In genomic region chr10:22247636-22248035, GRCh38 we compare ENCODE assay signal across 20 cellular contexts. TPM values are rescaled to one million over a fixed set of nuclear protein-coding genes. Genes with fewer than 3 reads are reported as not detected.
DNase-seq lines count a peak whose midpoint lies in the region; ATAC-seq, FAIRE-seq and TF ChIP-seq lines count a peak whose summit lies in the region.
"Had no signal": no experiment of that assay in that cellular context is flagged by ENCODE, and none has a peak within 500 bp of the region (broad histone marks: within the 10 kb centered on the region; RNA-seq: fewer than 3 reads in every experiment).

No MANE protein-coding gene starts in this region.

- no peaks in the 10 kb centered on the region for H3K9me3 Mint-ChIP-seq in T-cell
- H3K9me3 Mint-ChIP-seq in central memory CD8-positive, alpha-beta T cell: no peaks in the 10 kb centered on the region

- peak overlapping the region; percentile 79 to 89 for H3K27ac Mint-ChIP-seq in T-cell
- peak overlapping the region; percentile 67 for H3K27ac Mint-ChIP-seq in central memory CD8-positive, alpha-beta T cell (ENCODE audit: low read depth)

- no peak for ATAC-seq in A549
- ATAC-seq in T-cell (replicated peaks in 1 of 4): no peak
- ATAC-seq in central memory CD8-positive, alpha-beta T cell (replicated peaks; ENCODE audit: extremely low read depth, poor library complexity, severe bottlenecking): no peak
- no peak for ATAC-seq in HG03460 (IDR thresholded peaks at IDR 0.05; ENCODE audit: unreplicated experiment)
- ATAC-seq: left lobe of liver had no signal

- FAIRE-seq in A549 (lab: Jason Lieb, UNC): no peak
- FAIRE-seq: TTC549 had no signal

- no peaks in the 10 kb centered on the region for H3K27me3 ChIP-seq in ovary

- H3K4me2 ChIP-seq in A549: peak overlapping the region; percentile 79

- H3K27ac ChIP-seq in A549: peak overlapping the region; percentile 89
- H3K27ac ChIP-seq in ovary: no peak overlapping the region
- H3K27ac ChIP-seq: 22Rv1; BLaER1 treated with 17β-estradiol and CSF1 and Interleukin-3, amounts not matched to agents 10 nM and 100 nM; SK-N-MC had no signal

- TF ChIP-seq EP300 in A549 (IDR thresholded peaks at IDR 0.05) (no peak), ovary (IDR thresholded peaks at IDR 0.05) (no peak)

- POLR2A ChIA-PET in A549 (lab: Yijun Ruan, JAX) (interaction anchor here (0.8 to 4.4 kb wide), 3 partner anchors 18 to 69 kb away, joined by 3 to 22 read pairs (median 3); partner anchors contain the start of gene COMMD3), T-cell (lab: Charles Lee) (no interaction called here)

- no peak overlapping the region for H3K4me3 Mint-ChIP-seq in T-cell
- no peak overlapping the region for H3K4me3 Mint-ChIP-seq in central memory CD8-positive, alpha-beta T cell

- TF ChIP-seq CTCF in A549 (IDR thresholded peaks at IDR 0.05) (no peak), ovary (IDR thresholded peaks at IDR 0.05) (no peak)

- H3K36me3 Mint-ChIP-seq in T-cell: no peaks in the 10 kb centered on the region
- H3K36me3 Mint-ChIP-seq in central memory CD8-positive, alpha-beta T cell (ENCODE audit: insufficient read depth): peaks cover 14% of the 10 kb centered on the region

- H3K4me1 Mint-ChIP-seq in T-cell: peaks cover 21 to 54% (median 51%) of the 10 kb centered on the region in 3 donors
- H3K4me1 Mint-ChIP-seq in central memory CD8-positive, alpha-beta T cell: peaks cover 26% of the 10 kb centered on the region

- whole genome bisulfite sequencing in A549 (ENCODE audit: missing lambda C conversion rate): 0% methylated on average over 2 of the region's 2 CpGs
- 87 to 90% (median 87%) methylated on average over 2 of the region's 2 CpGs for WGBS in ovary, 3 donors

- peaks cover 0 to 7% of the 10 kb centered on the region in 2 donors for H3K27me3 Mint-ChIP-seq in T-cell
- no peaks in the 10 kb centered on the region for H3K27me3 Mint-ChIP-seq in central memory CD8-positive, alpha-beta T cell

- CTCF ChIA-PET in A549 (lab: Yijun Ruan, JAX): no interaction called here
- CTCF ChIA-PET in T-cell (lab: Charles Lee): no interaction called here

- H3K4me1 ChIP-seq in A549: peaks cover 56% of the 10 kb centered on the region
- peaks cover 2% of the 10 kb centered on the region for H3K4me1 ChIP-seq in ovary (ENCODE audit: insufficient read depth)

- no peak for TF ChIP-seq POLR2A in A549 (IDR thresholded peaks at IDR 0.05; ENCODE audit: low read length)
- TF ChIP-seq POLR2A in ovary (IDR thresholded peaks at IDR 0.05): no peak

- H3K9me3 ChIP-seq in A549 (no peaks in the 10 kb centered on the region), ovary (no peaks in the 10 kb centered on the region)
- H3K9me3 ChIP-seq: BLaER1 treated with 17β-estradiol and CSF1 and Interleukin-3, amounts not matched to agents 10 nM and 100 nM; stomach had no signal

- intact Hi-C loops in ovary (cut with DNase I): no loop called here

- no peaks in the 10 kb centered on the region for H3K36me3 ChIP-seq in ovary
- H3K36me3 ChIP-seq: BLaER1 treated with 17β-estradiol and CSF1 and Interleukin-3, amounts not matched to agents 10 nM and 100 nM; stomach had no signal

- peak; percentile 21 for DNase-seq in DMS53 (lab: John Stamatoyannopoulos, UW)
- DNase-seq in DMS53 treated with DMSO at 0.1 percent for 48 hours (lab: John Stamatoyannopoulos, UW; ENCODE audit: unreplicated experiment): no peak
- no peak for DNase-seq in A549 (ENCODE audit: low read depth in 1 of 2, low spot score in 1 of 2)
- no peak for DNase-seq in T-cell
- DNase-seq in central memory CD8-positive, alpha-beta T cell (ENCODE audit: low spot score in 2 of 2): no peak
- DNase-seq in NCI-H446 treated with DMSO at 0.1 percent for 48 hours (lab: John Stamatoyannopoulos, UW): no peak
- DNase-seq in ovary: no peak
- DNase-seq: DMS79 treated with DMSO at 0.1 percent for 48 hours; effector CD8-positive, alpha-beta T cell; NCI-H2029 treated with DMSO at 0.1 percent for 48 hours; NCI-H526; posterior cingulate gyrus; stomach had no signal

- no peak for TF ChIP-seq RAD21 in A549 (conservative IDR thresholded peaks at IDR 0.05 in 1 of 2, IDR thresholded peaks at IDR 0.05 in 1 of 2)

- 0 out of 3 replicates have a peak overlapping the region, but pooled peaks have one; percentile 9 for H3K4me3 ChIP-seq in A549
- H3K4me3 ChIP-seq in ovary: no peak overlapping the region
- H3K4me3 ChIP-seq: BLaER1 treated with 17β-estradiol and CSF1 and Interleukin-3, amounts not matched to agents 10 nM and 100 nM; SK-N-MC; stomach had no signal

TF ChIP-seq in A549, 52 proteins besides CTCF, POLR2A, EP300 and RAD21:
- no peak for TF ChIP-seq ZSCAN20 (CRISPR knock-in tag; IDR thresholded peaks at IDR 0.05)
- TF ChIP-seq NPAS2 (CRISPR knock-in tag; IDR thresholded peaks at IDR 0.05; ENCODE audit: borderline replicate concordance): no peak
- no peak for TF ChIP-seq PHF8 (IDR thresholded peaks at IDR 0.05; ENCODE audit: borderline replicate concordance, low read depth)
- TF ChIP-seq EHMT2 (IDR thresholded peaks at IDR 0.05; ENCODE audit: low read depth): no peak
- no peak for TF ChIP-seq BCL3 (IDR thresholded peaks at IDR 0.05)
- no peak for TF ChIP-seq NR3C1 (IDR thresholded peaks at IDR 0.05)
- no peak for TF ChIP-seq MAZ (IDR thresholded peaks at IDR 0.05; ENCODE audit: borderline replicate concordance, low read depth, low read length)
- no peak for TF ChIP-seq KDM1A (IDR thresholded peaks at IDR 0.05; ENCODE audit: low read depth)
- no peak for TF ChIP-seq HOXB5 (CRISPR knock-in tag; IDR thresholded peaks at IDR 0.05)
- no peak for TF ChIP-seq JUN (IDR thresholded peaks at IDR 0.05)
- TF ChIP-seq ESRRA (IDR thresholded peaks at IDR 0.05; ENCODE audit: borderline replicate concordance, low read length): no peak
- TF ChIP-seq ZFP36 (IDR thresholded peaks at IDR 0.05; ENCODE audit: borderline replicate concordance, partially characterized antibody): no peak
- no peak for TF ChIP-seq FOSB (CRISPR knock-in tag; IDR thresholded peaks at IDR 0.05)
- TF ChIP-seq POLR2AphosphoS2 (conservative IDR thresholded peaks at IDR 0.05; ENCODE audit: low read length): no peak
- no peak for TF ChIP-seq CHD2 (IDR thresholded peaks at IDR 0.05; ENCODE audit: low read length, partially characterized antibody)
- no peak for TF ChIP-seq RCOR1 (IDR thresholded peaks at IDR 0.05; ENCODE audit: low read depth, low read length)
- TF ChIP-seq REST (IDR thresholded peaks at IDR 0.05): no peak
- no peak for TF ChIP-seq HOXB13 (CRISPR knock-in tag; IDR thresholded peaks at IDR 0.05; ENCODE audit: low read depth)
- no peak for TF ChIP-seq CHD4 (IDR thresholded peaks at IDR 0.05; ENCODE audit: borderline replicate concordance)

RNA-seq across cellular contexts. Expression of gene EBLN1, which starts 29.8 kb away (rescaled TPM):
- polyA plus RNA-seq in A549 (2011; rRNA removed): not detected in 2 replicates
- not detected in 2 replicates for polyA plus RNA-seq in A549 (2012; cell fraction: cytosol; rRNA removed)
- not detected in 2 replicates for polyA plus RNA-seq in A549 (2012; cell fraction: nucleus; rRNA removed)
- not detected in 3 replicates for polyA plus RNA-seq in A549 (2017; fragmentation: RNase III; extraction: RNeasy Plus Mini Kit Qiagen cat#74134 plus additional on column Dnase treatment)
- not detected in 2 replicates for polyA minus RNA-seq in A549 (2011; rRNA and poly(A)+ RNA removed)
- not detected for total RNA-seq in T-cell
- not detected for total RNA-seq in ovary
- not detected for polyA plus RNA-seq in ovary
- total RNA-seq: left lobe of liver, stomach, urinary bladder had no signal
- polyA plus RNA-seq: stomach, urinary bladder had no signal

Comparison
In these comparisons a context has a peak if more than half of its experiments do, and no peak if none do; other contexts are left out.
1. H3K27ac ChIP-seq: peak in A549 (2 of 2); none in ovary (0 of 2).